Comparison of ENCODE assay signal across 1 cellular context in genomic region chr7:155741061-155741460, GRCh38.
TF ChIP-seq lines count a peak whose summit lies in the region.

No MANE protein-coding gene starts in this region.

TF ChIP-seq in GM12878, 131 proteins besides CTCF, POLR2A, EP300 and RAD21 (continued from another document and continues in another):
- TF ChIP-seq ZBTB33 (IDR thresholded peaks at IDR 0.05) (no peak), ZZZ3 (IDR thresholded peaks at IDR 0.05; ENCODE audit: control insufficient read depth, insufficient read length, low read depth) (no peak), IRF3 (IDR thresholded peaks at IDR 0.05) (no peak), NFYA (IDR thresholded peaks at IDR 0.05; ENCODE audit: borderline replicate concordance, low read depth, low read length) (no peak), CBFB (IDR thresholded peaks at IDR 0.05; ENCODE audit: low read depth) (no peak), EGR1 (IDR thresholded peaks at IDR 0.05; ENCODE audit: borderline replicate concordance in 1 of 2, low read depth in 2 of 2, low read length in 2 of 2) (0 out of 3 replicates have a peak, but pooled peaks of 1 of the 2 experiments have one; percentile 19), HDAC6 (IDR thresholded peaks at IDR 0.05; ENCODE audit: unreplicated experiment) (no peak), SRF (IDR thresholded peaks at IDR 0.05; ENCODE audit: low read depth in 2 of 2, low read length in 2 of 2) (no peak), BHLHE40 (IDR thresholded peaks at IDR 0.05; ENCODE audit: borderline replicate concordance in 1 of 2, low read depth in 2 of 2, low read length in 1 of 2) (peak in 1 of 2 experiments; percentile 58; a peak in 1 of 4 replicates), CBX5 (IDR thresholded peaks at IDR 0.05; ENCODE audit: low read depth) (no peak), ZBTB11 (CRISPR knock-in tag; IDR thresholded peaks at IDR 0.05) (no peak), BCL11A (IDR thresholded peaks at IDR 0.05; ENCODE audit: low read depth, low read length) (peak; percentile 72; the same call in 1 of the 2 replicates), HCFC1 (IDR thresholded peaks at IDR 0.05; ENCODE audit: low read length) (no peak), USF1 (IDR thresholded peaks at IDR 0.05; ENCODE audit: borderline replicate concordance, extremely low read length, insufficient read depth, low read depth, low read length) (no peak), SMAD1 (IDR thresholded peaks at IDR 0.05; ENCODE audit: low read depth, partially characterized antibody) (no peak), ZSCAN29 (IDR thresholded peaks at IDR 0.05) (no peak), RELB (IDR thresholded peaks at IDR 0.05; ENCODE audit: low read depth) (peak; percentile 36; the same call in 1 of the 2 replicates), CBX3 (IDR thresholded peaks at IDR 0.05; ENCODE audit: borderline replicate concordance, low read depth) (no peak), PKNOX1 (IDR thresholded peaks at IDR 0.05) (no peak), ASH2L (IDR thresholded peaks at IDR 0.05; ENCODE audit: borderline replicate concordance, low read depth) (no peak), NRF1 (conservative IDR thresholded peaks at IDR 0.05; ENCODE audit: low read depth, low read length) (no peak), ZBTB40 (IDR thresholded peaks at IDR 0.05; ENCODE audit: borderline replicate concordance) (no peak), GABPA (IDR thresholded peaks at IDR 0.05; ENCODE audit: low read depth) (no peak), REST (IDR thresholded peaks at IDR 0.05; ENCODE audit: low read depth, low read length) (no peak), CEBPB (IDR thresholded peaks at IDR 0.05; ENCODE audit: borderline replicate concordance in 1 of 2, low read depth in 2 of 2, low read length in 2 of 2) (peak in 1 of 2 experiments; percentile 54; a peak in 1 of 4 replicates), PRDM15 (CRISPR knock-in tag; IDR thresholded peaks at IDR 0.05) (no peak), ATF3 (IDR thresholded peaks at IDR 0.05; ENCODE audit: borderline replicate concordance, extremely low read depth, low read depth, low read length) (no peak), STAT3 (IDR thresholded peaks at IDR 0.05; ENCODE audit: low read depth, low read length) (no peak), NR2F1 (conservative IDR thresholded peaks at IDR 0.05) (peak; percentile 81; the same call in 1 of the 2 replicates), BMI1 (IDR thresholded peaks at IDR 0.05; ENCODE audit: borderline replicate concordance) (no peak), DPF2 (IDR thresholded peaks at IDR 0.05) (0 out of 2 replicates have a peak, but pooled peaks have one; percentile 28), SIX5 (IDR thresholded peaks at IDR 0.05; ENCODE audit: low read depth, low read length, severe bottlenecking) (no peak), RCOR1 (conservative IDR thresholded peaks at IDR 0.05; ENCODE audit: low read depth, low read length) (no peak), KAT2A (conservative IDR thresholded peaks at IDR 0.05; ENCODE audit: control insufficient read depth, low read depth, low read length) (no peak)
